23 cellular contexts compared by ENCODE assay signal in genomic region chr14:105286759-105287144, GRCh38. TPM values are rescaled to one million over a fixed set of nuclear protein-coding genes. Genes with fewer than 3 reads are reported as not detected.
DNase-seq lines count a peak whose midpoint lies in the region; ATAC-seq and TF ChIP-seq lines count a peak whose summit lies in the region.
"Had no signal": no experiment of that assay in that cellular context is flagged by ENCODE, and none has a peak within 500 bp of the region (broad histone marks: within the 10 kb centered on the region; RNA-seq: fewer than 3 reads in every experiment).

No MANE protein-coding gene starts in this region.

- H3K36me3 ChIP-seq in tibial artery, result peaks cover 0 to 17% (median 0%) of the 10 kb centered on the region in 3 donors

- H3K36me3 Mint-ChIP-seq in activated naive CD8-positive, alpha-beta T cell treated with anti-CD3 and anti-CD28 coated beads for 36 hours, result no peaks in the 10 kb centered on the region
- no peaks in the 10 kb centered on the region for H3K36me3 Mint-ChIP-seq in activated naive CD8-positive, alpha-beta T cell treated with anti-CD3 and anti-CD28 coated beads, Interleukin-2, amount 50 U/mL, for 24 hours (ENCODE audit: low read depth)
- H3K36me3 Mint-ChIP-seq in memory B cell, result peaks cover 14% of the 10 kb centered on the region
- H3K36me3 Mint-ChIP-seq in WTC11, result no peaks in the 10 kb centered on the region

- intact Hi-C loops in tibial artery (cut with DNase I; ENCODE audit: low total_unique reads), result no loop called here

- POLR2A ChIA-PET in WTC11 (lab: Charles Lee), result no interaction called here

- H3K27ac Mint-ChIP-seq in activated naive CD8-positive, alpha-beta T cell treated with anti-CD3 and anti-CD28 coated beads for 36 hours, result peak overlapping the region; percentile 8
- no peak overlapping the region for H3K27ac Mint-ChIP-seq in activated naive CD8-positive, alpha-beta T cell treated with anti-CD3 and anti-CD28 coated beads, Interleukin-2, amount 50 U/mL, for 24 hours
- peak overlapping the region; percentile 17 for H3K27ac Mint-ChIP-seq in memory B cell
- H3K27ac Mint-ChIP-seq in WTC11, result no peak overlapping the region
- H3K27ac Mint-ChIP-seq: CD8-positive, alpha-beta T cell had no signal

- H3K4me1 Mint-ChIP-seq in activated naive CD8-positive, alpha-beta T cell treated with anti-CD3 and anti-CD28 coated beads for 36 hours, result peaks cover 27% of the 10 kb centered on the region
- H3K4me1 Mint-ChIP-seq in activated naive CD8-positive, alpha-beta T cell treated with anti-CD3 and anti-CD28 coated beads, Interleukin-2, amount 50 U/mL, for 24 hours, result peaks cover 26% of the 10 kb centered on the region
- H3K4me1 Mint-ChIP-seq in memory B cell (peaks cover 19% of the 10 kb centered on the region), WTC11 (peaks cover 18% of the 10 kb centered on the region)

- no peak for ATAC-seq in activated naive CD8-positive, alpha-beta T cell treated with anti-CD3 and anti-CD28 coated beads, Interleukin-2, amount 50 U/mL, for 24 hours
- no peak for ATAC-seq in memory B cell (ENCODE audit: low read depth)
- ATAC-seq in WTC11, result no peak
- ATAC-seq: CD8-positive, alpha-beta T cell had no signal

- TF ChIP-seq CTCF in GM10266 (IDR thresholded peaks at IDR 0.05; ENCODE audit: control insufficient read depth, insufficient read depth, low read depth, missing control alignments) (no peak), tibial artery (IDR thresholded peaks at IDR 0.05) (no peak), WTC11 (IDR thresholded peaks at IDR 0.05) (no peak)

- no peaks in the 10 kb centered on the region for H3K27me3 Mint-ChIP-seq in activated naive CD8-positive, alpha-beta T cell treated with anti-CD3 and anti-CD28 coated beads for 36 hours
- no peaks in the 10 kb centered on the region for H3K27me3 Mint-ChIP-seq in activated naive CD8-positive, alpha-beta T cell treated with anti-CD3 and anti-CD28 coated beads, Interleukin-2, amount 50 U/mL, for 24 hours
- H3K27me3 Mint-ChIP-seq in memory B cell (peaks cover 2% of the 10 kb centered on the region), WTC11 (ENCODE audit: low read depth) (no peaks in the 10 kb centered on the region)

- DNase-seq in activated naive CD8-positive, alpha-beta T cell treated with anti-CD3 and anti-CD28 coated beads for 36 hours, result no peak
- no peak for DNase-seq in activated naive CD8-positive, alpha-beta T cell treated with anti-CD3 and anti-CD28 coated beads, Interleukin-2, amount 50 U/mL, for 24 hours
- DNase-seq in GM10266 (ENCODE audit: extremely low spot score) (peak; percentile 5), memory B cell (ENCODE audit: low spot score in 2 of 2) (no peak), tibial artery (no peak), WTC11 (ENCODE audit: low spot score) (no peak), NCI-H2196 (lab: John Stamatoyannopoulos, UW; ENCODE audit: unreplicated experiment) (no peak)
- DNase-seq: C1 segment of cervical spinal cord; CD8-positive, alpha-beta T cell; DMS79 treated with DMSO at 0.1 percent for 48 hours; GF-D8; Karpas-422; NCI-H1092; NCI-H1417 treated with DMSO at 0.1 percent for 48 hours; NCI-H1694 treated with DMSO at 0.1 percent for 48 hours; NCI-H2081; NCI-H226; NCI-H510A; NCI-H69; RPMI8226; SHP77 had no signal

- H3K9me3 ChIP-seq in tibial artery, result no peaks in the 10 kb centered on the region

- no peak overlapping the region for H3K27ac ChIP-seq in tibial artery
- H3K27ac ChIP-seq: HL-60 had no signal

- H3K4me3 Mint-ChIP-seq in activated naive CD8-positive, alpha-beta T cell treated with anti-CD3 and anti-CD28 coated beads for 36 hours, result no peak overlapping the region
- H3K4me3 Mint-ChIP-seq in activated naive CD8-positive, alpha-beta T cell treated with anti-CD3 and anti-CD28 coated beads, Interleukin-2, amount 50 U/mL, for 24 hours, result no peak overlapping the region
- H3K4me3 Mint-ChIP-seq in memory B cell (no peak overlapping the region), WTC11 (no peak overlapping the region)
- H3K4me3 Mint-ChIP-seq: CD8-positive, alpha-beta T cell had no signal

- H3K4me3 ChIP-seq in tibial artery, result no peak overlapping the region

- CTCF ChIA-PET in WTC11 (lab: Charles Lee), result interaction anchor here (1.0 kb wide), 1 partner anchor 80 kb away, joined by 3 read pairs; no protein-coding TSS in a partner anchor

- no peaks in the 10 kb centered on the region for H3K4me1 ChIP-seq in tibial artery

- no peaks in the 10 kb centered on the region for H3K27me3 ChIP-seq in tibial artery

- H3K9me3 Mint-ChIP-seq in activated naive CD8-positive, alpha-beta T cell treated with anti-CD3 and anti-CD28 coated beads for 36 hours, result no peaks in the 10 kb centered on the region
- no peaks in the 10 kb centered on the region for H3K9me3 Mint-ChIP-seq in activated naive CD8-positive, alpha-beta T cell treated with anti-CD3 and anti-CD28 coated beads, Interleukin-2, amount 50 U/mL, for 24 hours
- H3K9me3 Mint-ChIP-seq in memory B cell (no peaks in the 10 kb centered on the region), WTC11 (no peaks in the 10 kb centered on the region)
- H3K9me3 Mint-ChIP-seq: CD8-positive, alpha-beta T cell had no signal

TF ChIP-seq in WTC11, 78 proteins besides CTCF, POLR2A, EP300 and RAD21:
- TF ChIP-seq SOX15 (CRISPR knock-in tag; IDR thresholded peaks at IDR 0.05), result no peak
- TF ChIP-seq, protein P1, sequence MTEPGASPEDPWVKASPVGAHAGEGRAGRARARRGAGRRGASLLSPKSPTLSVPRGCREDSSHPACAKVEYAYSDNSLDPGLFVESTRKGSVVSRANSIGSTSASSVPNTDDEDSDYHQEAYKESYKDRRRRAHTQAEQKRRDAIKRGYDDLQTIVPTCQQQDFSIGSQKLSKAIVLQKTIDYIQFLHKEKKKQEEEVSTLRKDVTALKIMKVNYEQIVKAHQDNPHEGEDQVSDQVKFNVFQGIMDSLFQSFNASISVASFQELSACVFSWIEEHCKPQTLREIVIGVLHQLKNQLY (CRISPR knock-in tag; IDR thresholded peaks at IDR 0.05), result no peak
TF ChIP-seq in WTC11: peak in this region for 0.

RNA-seq across cellular contexts. Expression of gene BRF1, which starts 14.0 kb away (rescaled TPM):
- total RNA-seq in activated naive CD8-positive, alpha-beta T cell treated with anti-CD3 and anti-CD28 coated beads for 36 hours, result 10 to 100 TPM; 21.9 to 22.8 TPM
- 23.9 to 26.5 TPM (median 26.4 TPM) in 3 replicates for total RNA-seq in WTC11 (2021)

RNA-seq across cellular contexts. Expression of gene PACS2, which starts 27.8 kb away (rescaled TPM):
- 10 to 100 TPM; 21.1 to 22.2 TPM for total RNA-seq in activated naive CD8-positive, alpha-beta T cell treated with anti-CD3 and anti-CD28 coated beads for 36 hours
- 90.7 to 100 TPM (median 98.0 TPM) in 3 replicates for total RNA-seq in WTC11 (2021)

RNA-seq across cellular contexts. Expression of gene BTBD6, which starts 38.4 kb away (rescaled TPM):
- total RNA-seq in activated naive CD8-positive, alpha-beta T cell treated with anti-CD3 and anti-CD28 coated beads for 36 hours, result 10 to 100 TPM; 33.9 to 35.2 TPM
- total RNA-seq in WTC11 (2021), result 7.8 to 10.0 TPM (median 8.3 TPM) in 3 replicates
- total RNA-seq: A172 had no signal

Comparison
In these comparisons a context has a peak if more than half of its experiments do, and no peak if none do; other contexts are left out.
1. H3K27ac Mint-ChIP-seq: peak in activated naive CD8-positive, alpha-beta T cell treated with anti-CD3 and anti-CD28 coated beads for 36 hours (single experiment) and memory B cell (single experiment); none in activated naive CD8-positive, alpha-beta T cell treated with anti-CD3 and anti-CD28 coated beads, Interleukin-2, amount 50 U/mL, for 24 hours (single experiment) and WTC11 (single experiment).